In the genomic region with DNA sequence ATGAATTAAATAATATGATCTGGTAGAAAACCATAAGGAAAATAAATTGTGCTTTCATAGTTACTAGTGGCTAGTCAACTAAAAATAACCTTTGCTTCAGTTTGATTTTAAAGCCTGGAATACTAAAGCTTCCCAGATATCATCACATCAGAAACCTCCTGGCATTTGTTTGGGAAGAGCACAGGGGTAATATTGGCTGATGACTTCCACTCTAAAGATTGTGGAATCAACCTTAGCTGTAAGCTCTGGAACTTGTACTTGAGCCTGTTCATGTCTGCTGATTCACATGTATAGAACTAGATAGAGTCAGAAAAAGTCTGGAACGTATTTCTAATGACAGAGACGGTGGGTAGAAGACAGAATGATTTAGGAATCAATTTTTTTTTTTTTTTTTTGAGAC, we compare ENCODE assay signal across 34 cellular contexts.
"Had no signal": no experiment of that assay in that cellular context is flagged by ENCODE, and none has a peak within 500 bp of the region (broad histone marks: within the 10 kb centered on the region; RNA-seq: fewer than 3 reads in every experiment).

No MANE protein-coding gene starts in this region.

- H3K36me3 Mint-ChIP-seq: activated naive CD4-positive, alpha-beta T cell treated with anti-CD3 and anti-CD28 coated beads, Interleukin-2, amount 10 ng/mL, durations not matched to agents 7 days and 5 days had no signal

- H3K4me3 ChIP-seq: body of pancreas, esophagus squamous epithelium, gastrocnemius medialis, heart left ventricle had no signal

- FAIRE-seq: colon had no signal

- H3K4me1 ChIP-seq: body of pancreas, esophagus squamous epithelium, gastrocnemius medialis, heart left ventricle had no signal

- ATAC-seq: activated CD4-positive, CD25-positive, alpha-beta regulatory T cell treated with anti-CD3 and anti-CD28 coated beads, Interleukin-2, amount 50 U/mL, for 24 hours; activated CD8-positive, alpha-beta memory T cell treated with anti-CD3 and anti-CD28 coated beads, Interleukin-2, amount 10 ng/mL, durations not matched to agents 7 days and 5 days; activated CD8-positive, alpha-beta T cell treated with anti-CD3 and anti-CD28 coated beads, Interleukin-2, amount 10 ng/mL, durations not matched to agents 7 days and 5 days; activated T-cell treated with anti-CD3 and anti-CD28 coated beads, Interleukin-2, amount 50 U/mL, for 72 hours; body of pancreas; effector memory CD8-positive, alpha-beta T cell; gastrocnemius medialis; heart left ventricle; T-helper 17 cell had no signal

- H3K27ac ChIP-seq: body of pancreas, esophagus squamous epithelium, gastrocnemius medialis, heart left ventricle, WERI-Rb-1 had no signal

- H3K9me3 Mint-ChIP-seq: effector memory CD8-positive, alpha-beta T cell had no signal

- H3K9me3 ChIP-seq: body of pancreas, esophagus squamous epithelium had no signal

- H3K27me3 ChIP-seq: body of pancreas, esophagus squamous epithelium, gastrocnemius medialis, heart left ventricle had no signal

- H3K36me3 ChIP-seq: esophagus squamous epithelium, gastrocnemius medialis, heart left ventricle, WERI-Rb-1 had no signal

- H3K4me1 Mint-ChIP-seq: activated B cell treated with CpG ODN at 0.5 μM for 24 hours; activated CD8-positive, alpha-beta memory T cell treated with anti-CD3 and anti-CD28 coated beads, Interleukin-2, amount 10 ng/mL, durations not matched to agents 7 days and 5 days; activated naive CD4-positive, alpha-beta T cell treated with anti-CD3 and anti-CD28 coated beads, Interleukin-2, amount 10 ng/mL, durations not matched to agents 7 days and 5 days; T-helper 17 cell had no signal

- H3K27ac Mint-ChIP-seq: activated B cell treated with CpG ODN at 0.5 μM for 24 hours; activated CD8-positive, alpha-beta memory T cell treated with anti-CD3 and anti-CD28 coated beads, Interleukin-2, amount 10 ng/mL, durations not matched to agents 7 days and 5 days; activated CD8-positive, alpha-beta T cell treated with anti-CD3 and anti-CD28 coated beads, Interleukin-2, amount 10 ng/mL, durations not matched to agents 7 days and 5 days; activated naive CD4-positive, alpha-beta T cell treated with anti-CD3 and anti-CD28 coated beads, Interleukin-2, amount 10 ng/mL, durations not matched to agents 7 days and 5 days; activated naive CD8-positive, alpha-beta T cell; activated T-cell treated with anti-CD3 and anti-CD28 coated beads, Interleukin-2, amount 50 U/mL, for 24 hours; activated T-cell treated with anti-CD3 and anti-CD28 coated beads, Interleukin-2, amount 50 U/mL, for 72 hours; effector memory CD8-positive, alpha-beta T cell; T-helper 17 cell; T-helper 2 cell treated with Interferon-gamma antibody and Interleukin-4, amounts not matched to agents 5 μg/mL and 100 μg/mL, for 36 hours had no signal

- H3K4me3 Mint-ChIP-seq: activated B cell treated with CpG ODN at 0.5 μM for 24 hours; activated CD8-positive, alpha-beta memory T cell treated with anti-CD3 and anti-CD28 coated beads, Interleukin-2, amount 10 ng/mL, durations not matched to agents 7 days and 5 days; activated CD8-positive, alpha-beta T cell treated with anti-CD3 and anti-CD28 coated beads, Interleukin-2, amount 10 ng/mL, durations not matched to agents 7 days and 5 days; activated naive CD4-positive, alpha-beta T cell treated with anti-CD3 and anti-CD28 coated beads, Interleukin-2, amount 10 ng/mL, durations not matched to agents 7 days and 5 days; activated naive CD8-positive, alpha-beta T cell; activated T-cell treated with anti-CD3 and anti-CD28 coated beads, Interleukin-2, amount 50 U/mL, for 24 hours; activated T-cell treated with anti-CD3 and anti-CD28 coated beads, Interleukin-2, amount 50 U/mL, for 72 hours; effector memory CD8-positive, alpha-beta T cell; T-helper 17 cell; T-helper 2 cell treated with Interferon-gamma antibody and Interleukin-4, amounts not matched to agents 5 μg/mL and 100 μg/mL, for 36 hours had no signal

- H3K27me3 Mint-ChIP-seq: activated B cell treated with CpG ODN at 0.5 μM for 24 hours had no signal

- DNase-seq: activated B cell treated with CpG ODN at 0.5 μM for 24 hours; activated CD4-positive, alpha-beta T cell treated with anti-CD3 and anti-CD28 coated beads for 48 hours; activated CD4-positive, alpha-beta T cell treated with anti-CD3 and anti-CD28 coated beads, Interleukin-2, amount 50 U/mL, for 1 hour; activated CD4-positive, alpha-beta T cell treated with anti-CD3 and anti-CD28 coated beads, Interleukin-2, amount 50 U/mL, for 48 hours; activated CD8-positive, alpha-beta memory T cell treated with anti-CD3 and anti-CD28 coated beads, Interleukin-2, amount 10 ng/mL, durations not matched to agents 7 days and 5 days; activated CD8-positive, alpha-beta memory T cell treated with anti-CD3 and anti-CD28 coated beads, Interleukin-2, amount 50 U/mL, for 4 hours; activated CD8-positive, alpha-beta T cell treated with anti-CD3 and anti-CD28 coated beads, Interleukin-2, amount 10 ng/mL, durations not matched to agents 7 days and 5 days; activated gamma-delta T cell; activated naive CD4-positive, alpha-beta T cell; activated naive CD4-positive, alpha-beta T cell treated with anti-CD3 and anti-CD28 coated beads, Interleukin-2, amount 10 ng/mL, durations not matched to agents 7 days and 5 days; activated T-cell treated with anti-CD3 and anti-CD28 coated beads, Interleukin-2, amount 50 U/mL, for 24 hours; activated T-cell treated with anti-CD3 and anti-CD28 coated beads, Interleukin-2, amount 50 U/mL, for 72 hours; amniotic stem cell; anterior cingulate cortex; body of pancreas; caudate nucleus; cortex of kidney; dermis blood vessel endothelial cell; effector CD4-positive, alpha-beta T cell; effector memory CD8-positive, alpha-beta T cell; erythroblast; esophagus squamous epithelium; foreskin fibroblast; gastrocnemius medialis; glutamatergic neuron; heart left ventricle; T-helper 1 cell; T-helper 17 cell; T1000; WERI-Rb-1 had no signal
